Comparison of ENCODE assay signal across 8 cellular contexts in genomic region chr10:15088428-15089261, GRCh38. TPM values are rescaled to one million over a fixed set of nuclear protein-coding genes. Genes with fewer than 3 reads are reported as not detected.
DNase-seq lines count a peak whose midpoint lies in the region; ATAC-seq and TF ChIP-seq lines count a peak whose summit lies in the region.

TSS of gene ACBD7 (minus strand) at chr10:15088776. CDS start at chr10:15088728, 48 bp downstream.

- no peaks in the 10 kb centered on the region for H3K27me3 ChIP-seq in NT2/D1 (ENCODE audit: insufficient read depth, insufficient read length)

- H3K4me3 ChIP-seq in NT2/D1 (ENCODE audit: insufficient read length, low read depth) (peak within 1 kb of the TSS; percentile 57), epithelial cell of esophagus (ENCODE audit: low read length) (peak within 1 kb of the TSS; percentile 49), mucosa of descending colon (no peak within 1 kb of the TSS)

- H3K36me3 ChIP-seq in NT2/D1 (ENCODE audit: insufficient read depth, insufficient read length, low read length) (no peaks in the 10 kb centered on the region), mucosa of descending colon (ENCODE audit: low read depth) (no peaks in the 10 kb centered on the region)

- DNase-seq in COLO829 (ENCODE audit: low spot score) (peak; percentile 45), HPDE6-E6E7 (ENCODE audit: extremely low spot score) (peak; percentile 41), NT2/D1 (ENCODE audit: low read depth, low spot score) (peak; percentile 70), epithelial cell of esophagus (ENCODE audit: low read depth) (peak; percentile 84), mucosa of descending colon (peak; percentile 72 to 84 (median 75))
- DNase-seq in activated CD8-positive, alpha-beta memory T cell treated with anti-CD3 and anti-CD28 coated beads, Interleukin-2, amount 50 U/mL, for 4 hours = peak; percentile 77
- DNase-seq in stimulated activated CD8-positive, alpha-beta memory T cell treated with anti-CD3 and anti-CD28 coated beads, Interleukin-4, amount 100 ng/mL, for 1 hour (ENCODE audit: low read depth in 2 of 2, low spot score in 1 of 2) = peak; percentile 44 to 61

- ATAC-seq in GM19468 (IDR thresholded peaks at IDR 0.05; ENCODE audit: extremely low read depth, unreplicated experiment) (peak; percentile 97), mucosa of descending colon (peak; percentile 97)

- H3K9ac ChIP-seq in NT2/D1 (ENCODE audit: insufficient read length, low read depth) = peak within 1 kb of the TSS; percentile 79

- H3K4me1 ChIP-seq in NT2/D1 (ENCODE audit: insufficient read depth, insufficient read length) (peaks cover 4% of the 10 kb centered on the region), mucosa of descending colon (ENCODE audit: low read depth) (peaks cover 6% of the 10 kb centered on the region)

- H3K9me3 ChIP-seq in NT2/D1 (ENCODE audit: insufficient read depth, low read length) = no peaks in the 10 kb centered on the region
- no peaks in the 10 kb centered on the region for H3K9me3 ChIP-seq in mucosa of descending colon

- TF ChIP-seq CTCF in epithelial cell of esophagus (IDR thresholded peaks at IDR 0.05; ENCODE audit: insufficient read depth, low read depth, low read length, missing control alignments) (peak; percentile 31), mucosa of descending colon (IDR thresholded peaks at IDR 0.05) (peak; percentile 59)

- intact Hi-C loops in mucosa of descending colon (cut with DNase I, micrococcal nuclease) = no loop called here

RNA-seq across cellular contexts. Expression of gene ACBD7, which starts in this region (rescaled TPM):
- total RNA-seq in mucosa of descending colon = under 1 TPM in 2 of 3 donors, not detected in 1; 0.22 to 0.75 TPM

Comparison
In these comparisons a context has a peak if more than half of its experiments do, and no peak if none do; other contexts are left out.
1. Peak in DNase-seq and ATAC-seq in mucosa of descending colon; RNA of the gene not detected or under 1 TPM.